In the genomic region with DNA sequence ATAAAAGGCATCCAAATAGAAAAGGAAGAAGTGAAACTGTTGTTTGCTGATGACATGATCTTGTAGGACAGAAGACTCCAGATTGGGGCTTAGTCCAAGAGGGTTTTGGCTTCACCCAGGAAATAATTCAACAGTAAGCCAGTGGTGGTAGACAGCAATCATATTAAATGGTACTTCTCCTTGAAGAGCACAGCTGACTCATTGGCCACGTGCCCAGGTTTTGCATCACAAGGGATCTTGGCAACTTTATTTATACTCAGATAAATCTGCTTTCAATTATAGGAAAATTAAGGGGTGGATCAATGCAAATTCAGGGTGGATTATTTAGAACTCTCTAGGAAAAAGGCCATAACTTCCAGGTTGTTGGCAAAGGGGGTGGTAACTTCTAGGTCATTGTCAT, we compare ENCODE assay signal across 7 cellular contexts.
DNase-seq lines count a peak whose midpoint lies in the region; ATAC-seq and TF ChIP-seq lines count a peak whose summit lies in the region.
"Not testable (repeated sequence)": the region's sequence is repeated elsewhere in the genome, so short reads cannot be mapped to it uniquely, and the experiment has no call there.

No MANE protein-coding gene starts in this region.

- not testable (repeated sequence) for H3K4ac ChIP-seq in IMR-90 (ENCODE audit: low read depth, low read length)

- H3K56ac ChIP-seq in IMR-90 (ENCODE audit: extremely low read depth, insufficient read depth, low read length) = not testable (repeated sequence)

- not testable (repeated sequence) for H3K79me2 ChIP-seq in PC-3 (ENCODE audit: low read length)

- TF ChIP-seq CTCF in IMR-90 (conservative IDR thresholded peaks at IDR 0.05; ENCODE audit: low read depth, low read length); PC-3 (conservative IDR thresholded peaks at IDR 0.05; ENCODE audit: low read depth, low read length); adrenal gland (IDR thresholded peaks at IDR 0.05): not testable (repeated sequence)

- intact Hi-C loops in IMR-90 (cut with micrococcal nuclease); PC-3 (cut with micrococcal nuclease); adrenal gland (cut with DNase I); right cardiac atrium (cut with DNase I): not testable (repeated sequence)

- not testable (repeated sequence) for H4K5ac ChIP-seq in IMR-90 (ENCODE audit: low read depth, low read length)

- H4K8ac ChIP-seq in IMR-90 (ENCODE audit: low read depth in 2 of 2, low read length in 2 of 2) = not testable (repeated sequence)

- POLR2A ChIA-PET in IMR-90 (lab: Charles Lee; ENCODE audit: unreplicated experiment); PC-3 (lab: Charles Lee; ENCODE audit: unreplicated experiment): not testable (repeated sequence)

- not testable (repeated sequence) for H3K9me1 ChIP-seq in IMR-90 (ENCODE audit: insufficient read depth, low read length)

- not testable (repeated sequence) for H3K4me3 ChIP-seq in IMR-90 (ENCODE audit: insufficient read depth, low read depth, low read length); PC-3 (ENCODE audit: low read length); adrenal gland; right cardiac atrium (ENCODE audit: low read length)

- not testable (repeated sequence) for BruUV-seq in IMR-90 (replicated peaks; lab: Mats Ljungman, UMichigan); PC-3 (replicated peaks; lab: Mats Ljungman, UMichigan)

- not testable (repeated sequence) for H2AK9ac ChIP-seq in IMR-90 (replicated peaks; ENCODE audit: low read depth, low read length, poor library complexity)

- H3K9me3 ChIP-seq in IMR-90 (ENCODE audit: control insufficient read depth, insufficient read depth, low read length); PC-3 (ENCODE audit: low read length); adrenal gland (replicated peaks in 1 of 3); right cardiac atrium (ENCODE audit: control insufficient read depth, low read length): not testable (repeated sequence)

- H3K79me1 ChIP-seq in IMR-90 (ENCODE audit: low read depth in 1 of 2, low read length in 2 of 2) = not testable (repeated sequence)

- CTCF ChIA-PET in IMR-90 (lab: Yijun Ruan, JAX); PC-3 (lab: Charles Lee): not testable (repeated sequence)

- not testable (repeated sequence) for H3K27ac ChIP-seq in IMR-90 (ENCODE audit: insufficient read depth, low read length); PC-3 (ENCODE audit: low read length); adrenal gland; right cardiac atrium (ENCODE audit: low read length)

- no CpG with 5 or more reads among the region's 1 CpG for WGBS in IMR-90 (ENCODE audit: extremely low coverage in 2 of 2, insufficient read length in 1 of 2), 2 experiments
- 10 to 18% (median 15%) methylated on average over 1 of the region's 1 CpG for WGBS in adrenal gland, 4 donors
- 14% methylated on average over 1 of the region's 1 CpG for WGBS in right cardiac atrium

- H3K4me1 ChIP-seq in IMR-90 (ENCODE audit: control insufficient read depth, insufficient read depth, low read length); PC-3 (ENCODE audit: insufficient read depth, low read length); adrenal gland (replicated peaks in 1 of 2); right cardiac atrium (ENCODE audit: control insufficient read depth, insufficient read depth, low read length): not testable (repeated sequence)

- not testable (repeated sequence) for H2BK15ac ChIP-seq in IMR-90 (ENCODE audit: low read depth, low read length)

- not testable (repeated sequence) for ATAC-seq in IMR-90 (ENCODE audit: low read depth); PC-3; right cardiac atrium

- H3K4me2 ChIP-seq in IMR-90 (ENCODE audit: low read depth, low read length); PC-3 (ENCODE audit: low read length): not testable (repeated sequence)

- H3K23ac ChIP-seq in IMR-90 (ENCODE audit: low read depth, low read length) = not testable (repeated sequence)

- H3K9me2 ChIP-seq in PC-3 (replicated peaks; ENCODE audit: low read length) = not testable (repeated sequence)

- H2BK5ac ChIP-seq in IMR-90 (ENCODE audit: low read depth, low read length, poor library complexity, severe bottlenecking) = not testable (repeated sequence)

- not testable (repeated sequence) for H4K20me1 ChIP-seq in IMR-90 (ENCODE audit: insufficient read depth, low read length); PC-3 (ENCODE audit: low read length)

- not testable (repeated sequence) for H2AK5ac ChIP-seq in IMR-90 (ENCODE audit: low read depth, low read length)

- not testable (repeated sequence) for H3K27me3 ChIP-seq in IMR-90 (ENCODE audit: control insufficient read depth, insufficient read depth, low read length); PC-3 (ENCODE audit: low read length); adrenal gland; right cardiac atrium (ENCODE audit: control insufficient read depth, insufficient read depth)

- TF ChIP-seq RAD21 in IMR-90 (IDR thresholded peaks at IDR 0.05; ENCODE audit: low read length) = not testable (repeated sequence)

- not testable (repeated sequence) for H2BK120ac ChIP-seq in IMR-90 (ENCODE audit: low read depth, low read length)

- not testable (repeated sequence) for H4K91ac ChIP-seq in IMR-90 (ENCODE audit: insufficient read depth, low read depth, low read length)

- in situ Hi-C loops in IMR-90 (cut with MboI; ENCODE audit: low sequenced_read_pairs) = not testable (repeated sequence)

- TF ChIP-seq POLR2A in IMR-90 (IDR thresholded peaks at IDR 0.05; ENCODE audit: low read depth, low read length); adrenal gland (IDR thresholded peaks at IDR 0.05): not testable (repeated sequence)

- not testable (repeated sequence) for H2BK20ac ChIP-seq in IMR-90 (ENCODE audit: low read depth, low read length)

- H3K9ac ChIP-seq in IMR-90 (ENCODE audit: low read depth, low read length); PC-3 (ENCODE audit: low read length): not testable (repeated sequence)

- dilution Hi-C loops in IMR-90 (cut with HindIII; ENCODE audit: low sequenced_read_pairs, unreplicated experiment) = not testable (repeated sequence)

- not testable (repeated sequence) for H3F3A ChIP-seq in PC-3 (ENCODE audit: low read length, unreplicated experiment)

- H3K14ac ChIP-seq in IMR-90 (replicated peaks; ENCODE audit: low read depth, low read length) = not testable (repeated sequence)

- not testable (repeated sequence) for H3K18ac ChIP-seq in IMR-90 (ENCODE audit: low read depth, low read length)

- H3K36me3 ChIP-seq in IMR-90 (ENCODE audit: control insufficient read depth, insufficient read depth, low read length); PC-3 (ENCODE audit: low read depth, low read length); adrenal gland (replicated peaks in 1 of 2): not testable (repeated sequence)

- H2AFZ ChIP-seq in IMR-90 (replicated peaks; ENCODE audit: low read length, poor library complexity); PC-3 (ENCODE audit: low read length): not testable (repeated sequence)

- DNase-seq in DMS53 (lab: John Stamatoyannopoulos, UW) (peak; percentile 7), IMR-90 (peak; percentile 2), PC-3 (peak; percentile 10), adrenal gland (peak in 6 of 7 donors; percentile 2 to 32 (median 19)), fibroblast of gingiva (ENCODE audit: low read depth) (peak; percentile 16), fibroblast of the conjunctiva (ENCODE audit: low read depth) (peak; percentile 8), right cardiac atrium (peak; percentile 28 to 51 (median 34))
